Comparison of ENCODE assay signal across 14 cellular contexts in the genomic region with DNA sequence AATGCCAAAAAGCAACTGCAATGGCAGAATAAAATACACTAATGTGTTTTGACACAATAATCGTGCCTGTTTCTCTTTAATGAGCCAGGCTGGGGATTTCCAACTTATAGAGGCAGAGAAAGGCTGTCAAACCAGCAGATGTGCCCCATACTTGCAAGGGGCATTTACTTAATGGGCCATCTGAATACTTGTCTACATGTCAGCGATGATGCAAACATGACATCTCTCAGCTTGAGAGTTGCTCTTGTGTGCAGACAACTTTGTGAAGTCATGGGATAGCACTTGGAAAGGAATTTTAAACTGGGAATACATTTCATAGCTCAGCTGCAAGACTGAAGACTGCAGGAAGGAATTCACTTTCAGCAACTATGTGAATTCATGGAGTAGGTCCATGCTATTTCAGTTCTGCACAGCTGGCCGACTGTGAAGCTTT.
DNase-seq lines count a peak whose midpoint lies in the region; ATAC-seq and TF ChIP-seq lines count a peak whose summit lies in the region.
"Had no signal": no experiment of that assay in that cellular context is flagged by ENCODE, and none has a peak within 500 bp of the region (broad histone marks: within the 10 kb centered on the region; RNA-seq: fewer than 3 reads in every experiment).

No MANE protein-coding gene starts in this region.

- TF ChIP-seq POLR2A in esophagus squamous epithelium (IDR thresholded peaks at IDR 0.05): no peak

- H3K27me3 ChIP-seq in esophagus squamous epithelium (peaks cover 0 to 8% (median 0%) of the 10 kb centered on the region in 4 donors), left lung (no peaks in the 10 kb centered on the region), smooth muscle cell (ENCODE audit: low read depth) (no peaks in the 10 kb centered on the region)
- H3K27me3 ChIP-seq: stomach had no signal

- H3K79me2 ChIP-seq in smooth muscle cell (ENCODE audit: low read depth): no peaks in the 10 kb centered on the region

- no peaks in the 10 kb centered on the region for H3F3A ChIP-seq in smooth muscle cell (ENCODE audit: low read depth)

- H4K20me1 ChIP-seq in smooth muscle cell (ENCODE audit: low read depth): no peaks in the 10 kb centered on the region

- 21 to 29% methylated on average over 3 of the region's 3 CpGs for WGBS in esophagus squamous epithelium, 2 donors
- WGBS in smooth muscle cell (ENCODE audit: low lambda C conversion rate): 52% methylated on average over 3 of the region's 3 CpGs

- H3K9ac ChIP-seq in smooth muscle cell (ENCODE audit: low read depth): no peak overlapping the region

- TF ChIP-seq CTCF in esophagus squamous epithelium (IDR thresholded peaks at IDR 0.05): no peak
- no peak for TF ChIP-seq CTCF in left lung (IDR thresholded peaks at IDR 0.05)
- no peak for TF ChIP-seq CTCF in smooth muscle cell (IDR thresholded peaks at IDR 0.05; ENCODE audit: borderline replicate concordance, insufficient read depth, poor library complexity, severe bottlenecking)

- H3K4me3 ChIP-seq in esophagus squamous epithelium (no peak overlapping the region), left lung (no peak overlapping the region), smooth muscle cell (no peak overlapping the region)
- H3K4me3 ChIP-seq: stomach had no signal

- H2AFZ ChIP-seq in smooth muscle cell (ENCODE audit: low read depth): no peak overlapping the region

- DNase-seq in SK-N-DZ (ENCODE audit: low spot score) (peak; percentile 42), esophagus squamous epithelium (lab: John Stamatoyannopoulos, UW) (no peak), left lung (no peak), smooth muscle cell (lab: John Stamatoyannopoulos, UW; ENCODE audit: unreplicated experiment) (no peak), cerebellar cortex (ENCODE audit: low spot score) (no peak)
- DNase-seq in activated naive CD4-positive, alpha-beta T cell treated with anti-CD3 and anti-CD28 coated beads, Interleukin-2, amount 50 U/mL, for 16 hours: no peak
- DNase-seq: activated naive CD8-positive, alpha-beta T cell treated with anti-CD3 and anti-CD28 coated beads, Interleukin-2, amount 50 U/mL, for 24 hours; CD8-positive, alpha-beta memory T cell; MV-4-11; NCI-H446 treated with DMSO at 0.1 percent for 48 hours; stimulated activated CD4-positive, alpha-beta T cell treated with anti-CD3 and anti-CD28 coated beads, Interleukin-4, amount 100 ng/mL, for 4 hours; stomach had no signal

- H3K36me3 ChIP-seq in esophagus squamous epithelium: no peaks in the 10 kb centered on the region
- no peaks in the 10 kb centered on the region for H3K36me3 ChIP-seq in left lung
- H3K36me3 ChIP-seq in smooth muscle cell (ENCODE audit: low read depth): peaks cover 4% of the 10 kb centered on the region

- H3K4me2 ChIP-seq in smooth muscle cell: peak overlapping the region; percentile 52

- peak; percentile 60 for ATAC-seq in left lung
- no peak for ATAC-seq in HG02678 (IDR thresholded peaks at IDR 0.05; ENCODE audit: unreplicated experiment)
- ATAC-seq in HG03280 (IDR thresholded peaks at IDR 0.05; ENCODE audit: unreplicated experiment): no peak
- ATAC-seq: activated naive CD8-positive, alpha-beta T cell treated with anti-CD3 and anti-CD28 coated beads, Interleukin-2, amount 50 U/mL, for 24 hours had no signal

- peaks cover 0 to 22% (median 13%) of the 10 kb centered on the region in 3 donors for H3K4me1 ChIP-seq in esophagus squamous epithelium
- H3K4me1 ChIP-seq in left lung: no peaks in the 10 kb centered on the region
- H3K4me1 ChIP-seq in smooth muscle cell (ENCODE audit: low read depth): peaks cover 3% of the 10 kb centered on the region

- H3K27ac ChIP-seq in esophagus squamous epithelium (peak overlapping the region in 3 of 4 donors; percentile 24 to 52 (median 25)), left lung (no peak overlapping the region), smooth muscle cell (ENCODE audit: low read depth) (peak overlapping the region; percentile 61)

- H3K9me3 ChIP-seq in esophagus squamous epithelium (no peaks in the 10 kb centered on the region), left lung (no peaks in the 10 kb centered on the region), smooth muscle cell (replicated peaks; ENCODE audit: low read depth) (no peaks in the 10 kb centered on the region)
- H3K9me3 ChIP-seq: stomach had no signal

- intact Hi-C loops in esophagus squamous epithelium (cut with DNase I) (no loop called here), left lung (cut with DNase I) (no loop called here)

Comparison
In these comparisons a context has a peak if more than half of its experiments do, and no peak if none do; other contexts are left out.
1. H3K27ac ChIP-seq: peak in esophagus squamous epithelium (3 of 4) and smooth muscle cell (single experiment); none in left lung (0 of 2).